In the genomic region with DNA sequence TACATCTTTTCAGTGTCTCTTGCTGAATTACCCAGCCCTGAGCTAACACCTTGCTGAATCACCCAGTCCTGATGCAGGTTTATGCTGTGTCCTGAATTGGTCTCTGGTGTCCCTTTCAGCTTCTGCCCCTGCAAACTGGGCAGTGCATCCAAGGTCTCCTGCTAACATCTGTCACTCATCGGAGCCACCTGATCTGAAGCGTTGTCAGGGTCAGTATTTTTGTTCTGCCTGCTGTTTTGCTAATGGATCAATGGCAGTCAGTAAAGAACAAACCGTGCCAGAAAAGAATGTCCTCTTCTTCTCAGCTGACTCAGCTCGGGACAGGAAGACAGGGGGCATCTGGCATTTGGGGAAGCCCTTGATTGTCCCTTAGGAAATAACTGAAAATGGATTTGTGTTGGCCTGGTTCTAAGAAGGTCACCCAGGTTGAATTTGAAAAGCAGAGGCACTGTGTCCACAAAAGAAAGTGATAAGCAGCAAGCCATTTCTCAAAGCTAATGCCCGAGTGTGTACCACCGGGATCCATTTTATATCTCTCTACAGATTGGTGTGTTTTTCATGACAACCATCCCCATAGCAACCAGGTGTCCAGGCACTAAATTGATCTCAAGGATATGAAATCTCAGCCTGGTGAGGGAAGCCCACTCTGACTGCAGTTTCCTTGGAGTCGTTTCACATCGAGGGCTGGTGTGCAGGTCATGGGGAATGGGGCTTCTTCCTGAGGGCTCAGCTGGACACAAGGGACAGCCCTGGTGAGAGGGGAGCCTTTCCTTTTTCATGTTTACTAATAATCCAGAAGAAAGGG, we compare ENCODE assay signal across 1 cellular context.
TF ChIP-seq lines count a peak whose summit lies in the region.

No MANE protein-coding gene starts in this region.

TF ChIP-seq in SK-N-SH, 30 proteins besides CTCF, POLR2A, EP300 and RAD21 (continued from another document):
- TF ChIP-seq, protein P1, sequence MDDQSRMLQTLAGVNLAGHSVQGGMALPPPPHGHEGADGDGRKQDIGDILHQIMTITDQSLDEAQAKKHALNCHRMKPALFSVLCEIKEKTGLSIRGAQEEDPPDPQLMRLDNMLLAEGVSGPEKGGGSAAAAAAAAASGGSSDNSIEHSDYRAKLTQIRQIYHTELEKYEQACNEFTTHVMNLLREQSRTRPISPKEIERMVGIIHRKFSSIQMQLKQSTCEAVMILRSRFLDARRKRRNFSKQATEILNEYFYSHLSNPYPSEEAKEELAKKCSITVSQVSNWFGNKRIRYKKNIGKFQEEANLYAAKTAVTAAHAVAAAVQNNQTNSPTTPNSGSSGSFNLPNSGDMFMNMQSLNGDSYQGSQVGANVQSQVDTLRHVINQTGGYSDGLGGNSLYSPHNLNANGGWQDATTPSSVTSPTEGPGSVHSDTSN (IDR thresholded peaks at IDR 0.05), result no peak
- no peak for TF ChIP-seq FOSL2 (IDR thresholded peaks at IDR 0.05; ENCODE audit: borderline replicate concordance, low read depth)
